1 cellular context compared by ENCODE assay signal in the genomic region with DNA sequence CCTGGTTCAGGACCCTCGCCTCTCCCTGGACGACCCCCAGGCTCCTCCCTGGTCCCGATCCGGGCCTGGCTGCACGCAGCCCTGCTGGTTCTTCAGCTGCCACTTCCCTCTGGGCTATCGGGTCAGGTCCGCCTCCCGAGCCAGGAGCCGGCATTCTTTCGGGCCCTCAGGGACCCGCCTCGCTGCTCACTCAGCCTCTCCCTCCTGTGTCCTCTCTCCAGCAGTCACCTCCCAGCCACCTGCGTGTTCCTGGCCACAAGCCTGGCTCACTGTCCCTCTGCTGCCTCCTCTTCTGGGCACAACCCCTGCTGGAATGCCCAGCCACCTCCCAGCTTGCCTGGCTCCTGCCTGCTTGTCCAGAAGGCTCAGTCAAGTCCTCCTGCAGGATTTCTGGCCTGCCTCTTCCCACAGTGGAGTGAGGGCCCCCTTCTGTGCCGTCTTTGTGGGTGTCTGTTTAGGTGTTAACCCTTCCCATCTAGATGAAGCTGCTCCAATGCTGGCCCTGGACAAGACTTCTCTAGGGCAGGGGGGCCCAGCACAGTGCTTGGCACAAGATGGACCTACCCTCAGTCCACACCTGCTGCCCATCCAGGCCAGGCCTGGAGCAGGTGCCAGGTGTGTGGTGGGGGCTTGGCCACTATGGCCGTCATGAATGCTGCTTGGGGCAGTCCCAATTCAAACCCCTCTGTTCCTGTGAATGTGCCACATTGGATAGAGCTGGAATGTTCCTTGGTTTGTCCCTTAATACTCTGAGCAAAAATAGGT.
TF ChIP-seq lines count a peak whose summit lies in the region.

No MANE protein-coding gene starts in this region.

TF ChIP-seq in HepG2, 621 proteins besides CTCF, POLR2A, EP300 and RAD21:
- TF ChIP-seq AGO2 (optimal IDR thresholded peaks at IDR 0.05; ENCODE audit: low read depth, low read length) (peak; percentile 58), ZNF34 (CRISPR knock-in tag; IDR thresholded peaks at IDR 0.05; ENCODE audit: borderline replicate concordance) (0 out of 2 replicates have a peak, but pooled peaks have one; percentile 34), HNRNPL (IDR thresholded peaks at IDR 0.05; ENCODE audit: low read depth, low read length) (0 out of 2 replicates have a peak, but pooled peaks have one; percentile 18), ZSCAN9 (CRISPR knock-in tag; IDR thresholded peaks at IDR 0.05; ENCODE audit: borderline replicate concordance) (no peak), HOXA5 (CRISPR knock-in tag; IDR thresholded peaks at IDR 0.05) (no peak), NFKB2 (CRISPR knock-in tag; IDR thresholded peaks at IDR 0.05; ENCODE audit: borderline replicate concordance) (peak; percentile 25; the same call in 1 of the 2 replicates), ZNF776 (CRISPR knock-in tag; IDR thresholded peaks at IDR 0.05) (no peak), MTA1 (CRISPR knock-in tag; IDR thresholded peaks at IDR 0.05; ENCODE audit: borderline replicate concordance) (0 out of 2 replicates have a peak, but pooled peaks have one; percentile 25), ZNF460 (CRISPR knock-in tag; IDR thresholded peaks at IDR 0.05; ENCODE audit: borderline replicate concordance) (no peak), ZBTB46 (CRISPR knock-in tag; IDR thresholded peaks at IDR 0.05; ENCODE audit: borderline replicate concordance) (0 out of 2 replicates have a peak, but pooled peaks have one; percentile 39), PAX8 (CRISPR knock-in tag; IDR thresholded peaks at IDR 0.05; ENCODE audit: borderline replicate concordance) (no peak), ZNF383 (CRISPR knock-in tag; IDR thresholded peaks at IDR 0.05; ENCODE audit: borderline replicate concordance) (peak; percentile 75; the same call in 1 of the 2 replicates), RBFOX2 (IDR thresholded peaks at IDR 0.05; ENCODE audit: low read depth, low read length) (peak; percentile 43; the same call in 1 of the 2 replicates), RFXAP (CRISPR knock-in tag; IDR thresholded peaks at IDR 0.05; ENCODE audit: borderline replicate concordance) (no peak), KDM5A (IDR thresholded peaks at IDR 0.05; ENCODE audit: borderline replicate concordance, low read length) (no peak)
- TF ChIP-seq, protein P1, sequence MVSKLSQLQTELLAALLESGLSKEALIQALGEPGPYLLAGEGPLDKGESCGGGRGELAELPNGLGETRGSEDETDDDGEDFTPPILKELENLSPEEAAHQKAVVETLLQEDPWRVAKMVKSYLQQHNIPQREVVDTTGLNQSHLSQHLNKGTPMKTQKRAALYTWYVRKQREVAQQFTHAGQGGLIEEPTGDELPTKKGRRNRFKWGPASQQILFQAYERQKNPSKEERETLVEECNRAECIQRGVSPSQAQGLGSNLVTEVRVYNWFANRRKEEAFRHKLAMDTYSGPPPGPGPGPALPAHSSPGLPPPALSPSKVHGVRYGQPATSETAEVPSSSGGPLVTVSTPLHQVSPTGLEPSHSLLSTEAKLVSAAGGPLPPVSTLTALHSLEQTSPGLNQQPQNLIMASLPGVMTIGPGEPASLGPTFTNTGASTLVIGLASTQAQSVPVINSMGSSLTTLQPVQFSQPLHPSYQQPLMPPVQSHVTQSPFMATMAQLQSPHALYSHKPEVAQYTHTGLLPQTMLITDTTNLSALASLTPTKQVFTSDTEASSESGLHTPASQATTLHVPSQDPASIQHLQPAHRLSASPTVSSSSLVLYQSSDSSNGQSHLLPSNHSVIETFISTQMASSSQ (IDR thresholded peaks at IDR 0.05; ENCODE audit: low read depth): no peak
- TF ChIP-seq, protein P1 (CRISPR knock-in tag; IDR thresholded peaks at IDR 0.05; ENCODE audit: borderline replicate concordance): peak; percentile 37; the same call in 1 of the 2 replicates
- TF ChIP-seq, protein P2, sequence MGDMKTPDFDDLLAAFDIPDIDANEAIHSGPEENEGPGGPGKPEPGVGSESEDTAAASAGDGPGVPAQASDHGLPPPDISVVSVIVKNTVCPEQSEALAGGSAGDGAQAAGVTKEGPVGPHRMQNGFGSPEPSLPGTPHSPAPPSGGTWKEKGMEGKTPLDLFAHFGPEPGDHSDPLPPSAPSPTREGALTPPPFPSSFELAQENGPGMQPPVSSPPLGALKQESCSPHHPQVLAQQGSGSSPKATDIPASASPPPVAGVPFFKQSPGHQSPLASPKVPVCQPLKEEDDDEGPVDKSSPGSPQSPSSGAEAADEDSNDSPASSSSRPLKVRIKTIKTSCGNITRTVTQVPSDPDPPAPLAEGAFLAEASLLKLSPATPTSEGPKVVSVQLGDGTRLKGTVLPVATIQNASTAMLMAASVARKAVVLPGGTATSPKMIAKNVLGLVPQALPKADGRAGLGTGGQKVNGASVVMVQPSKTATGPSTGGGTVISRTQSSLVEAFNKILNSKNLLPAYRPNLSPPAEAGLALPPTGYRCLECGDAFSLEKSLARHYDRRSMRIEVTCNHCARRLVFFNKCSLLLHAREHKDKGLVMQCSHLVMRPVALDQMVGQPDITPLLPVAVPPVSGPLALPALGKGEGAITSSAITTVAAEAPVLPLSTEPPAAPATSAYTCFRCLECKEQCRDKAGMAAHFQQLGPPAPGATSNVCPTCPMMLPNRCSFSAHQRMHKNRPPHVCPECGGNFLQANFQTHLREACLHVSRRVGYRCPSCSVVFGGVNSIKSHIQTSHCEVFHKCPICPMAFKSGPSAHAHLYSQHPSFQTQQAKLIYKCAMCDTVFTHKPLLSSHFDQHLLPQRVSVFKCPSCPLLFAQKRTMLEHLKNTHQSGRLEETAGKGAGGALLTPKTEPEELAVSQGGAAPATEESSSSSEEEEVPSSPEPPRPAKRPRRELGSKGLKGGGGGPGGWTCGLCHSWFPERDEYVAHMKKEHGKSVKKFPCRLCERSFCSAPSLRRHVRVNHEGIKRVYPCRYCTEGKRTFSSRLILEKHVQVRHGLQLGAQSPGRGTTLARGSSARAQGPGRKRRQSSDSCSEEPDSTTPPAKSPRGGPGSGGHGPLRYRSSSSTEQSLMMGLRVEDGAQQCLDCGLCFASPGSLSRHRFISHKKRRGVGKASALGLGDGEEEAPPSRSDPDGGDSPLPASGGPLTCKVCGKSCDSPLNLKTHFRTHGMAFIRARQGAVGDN (CRISPR knock-in tag; IDR thresholded peaks at IDR 0.05): peak; percentile 50
- TF ChIP-seq, protein P3, sequence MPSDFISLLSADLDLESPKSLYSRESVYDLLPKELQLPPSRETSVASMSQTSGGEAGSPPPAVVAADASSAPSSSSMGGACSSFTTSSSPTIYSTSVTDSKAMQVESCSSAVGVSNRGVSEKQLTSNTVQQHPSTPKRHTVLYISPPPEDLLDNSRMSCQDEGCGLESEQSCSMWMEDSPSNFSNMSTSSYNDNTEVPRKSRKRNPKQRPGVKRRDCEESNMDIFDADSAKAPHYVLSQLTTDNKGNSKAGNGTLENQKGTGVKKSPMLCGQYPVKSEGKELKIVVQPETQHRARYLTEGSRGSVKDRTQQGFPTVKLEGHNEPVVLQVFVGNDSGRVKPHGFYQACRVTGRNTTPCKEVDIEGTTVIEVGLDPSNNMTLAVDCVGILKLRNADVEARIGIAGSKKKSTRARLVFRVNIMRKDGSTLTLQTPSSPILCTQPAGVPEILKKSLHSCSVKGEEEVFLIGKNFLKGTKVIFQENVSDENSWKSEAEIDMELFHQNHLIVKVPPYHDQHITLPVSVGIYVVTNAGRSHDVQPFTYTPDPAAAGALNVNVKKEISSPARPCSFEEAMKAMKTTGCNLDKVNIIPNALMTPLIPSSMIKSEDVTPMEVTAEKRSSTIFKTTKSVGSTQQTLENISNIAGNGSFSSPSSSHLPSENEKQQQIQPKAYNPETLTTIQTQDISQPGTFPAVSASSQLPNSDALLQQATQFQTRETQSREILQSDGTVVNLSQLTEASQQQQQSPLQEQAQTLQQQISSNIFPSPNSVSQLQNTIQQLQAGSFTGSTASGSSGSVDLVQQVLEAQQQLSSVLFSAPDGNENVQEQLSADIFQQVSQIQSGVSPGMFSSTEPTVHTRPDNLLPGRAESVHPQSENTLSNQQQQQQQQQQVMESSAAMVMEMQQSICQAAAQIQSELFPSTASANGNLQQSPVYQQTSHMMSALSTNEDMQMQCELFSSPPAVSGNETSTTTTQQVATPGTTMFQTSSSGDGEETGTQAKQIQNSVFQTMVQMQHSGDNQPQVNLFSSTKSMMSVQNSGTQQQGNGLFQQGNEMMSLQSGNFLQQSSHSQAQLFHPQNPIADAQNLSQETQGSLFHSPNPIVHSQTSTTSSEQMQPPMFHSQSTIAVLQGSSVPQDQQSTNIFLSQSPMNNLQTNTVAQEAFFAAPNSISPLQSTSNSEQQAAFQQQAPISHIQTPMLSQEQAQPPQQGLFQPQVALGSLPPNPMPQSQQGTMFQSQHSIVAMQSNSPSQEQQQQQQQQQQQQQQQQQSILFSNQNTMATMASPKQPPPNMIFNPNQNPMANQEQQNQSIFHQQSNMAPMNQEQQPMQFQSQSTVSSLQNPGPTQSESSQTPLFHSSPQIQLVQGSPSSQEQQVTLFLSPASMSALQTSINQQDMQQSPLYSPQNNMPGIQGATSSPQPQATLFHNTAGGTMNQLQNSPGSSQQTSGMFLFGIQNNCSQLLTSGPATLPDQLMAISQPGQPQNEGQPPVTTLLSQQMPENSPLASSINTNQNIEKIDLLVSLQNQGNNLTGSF (CRISPR knock-in tag; IDR thresholded peaks at IDR 0.05): no peak
